Comparison of ENCODE assay signal across 8 cellular contexts in genomic region chr14:76760331-76761197, GRCh38. TPM values are rescaled to one million over a fixed set of nuclear protein-coding genes. Genes with fewer than 3 reads are reported as not detected.
DNase-seq lines count a peak whose midpoint lies in the region; ATAC-seq, FAIRE-seq and TF ChIP-seq lines count a peak whose summit lies in the region.

No MANE protein-coding gene starts in this region.

- peaks cover 6% of the 10 kb centered on the region for H3K4me1 ChIP-seq in CD8-positive, alpha-beta memory T cell (ENCODE audit: insufficient read depth, low read length)
- H3K4me1 ChIP-seq in pancreas, result peaks cover 0 to 3% (median 0%) of the 10 kb centered on the region in 3 donors

- POLR2A ChIA-PET in CD8-positive, alpha-beta memory T cell (lab: Charles Lee), result no interaction called here

- H3K4me3 Mint-ChIP-seq in CD8-positive, alpha-beta memory T cell, result peak overlapping the region; percentile 60 to 86 (median 77)
- H3K4me3 Mint-ChIP-seq in glutamatergic neuron (ENCODE audit: unreplicated experiment), result peak overlapping the region; percentile 87

- no peaks in the 10 kb centered on the region for H3K36me3 Mint-ChIP-seq in CD8-positive, alpha-beta memory T cell
- peaks cover 7% of the 10 kb centered on the region for H3K36me3 Mint-ChIP-seq in glutamatergic neuron (ENCODE audit: unreplicated experiment)

- H3K27me3 ChIP-seq in CD8-positive, alpha-beta memory T cell (ENCODE audit: insufficient read depth, low read length, poor library complexity, severe bottlenecking), result no peaks in the 10 kb centered on the region
- H3K27me3 ChIP-seq in pancreas, result no peaks in the 10 kb centered on the region

- ATAC-seq in pancreas, result no peak

- TF ChIP-seq CTCF in VCaP (conservative IDR thresholded peaks at IDR 0.05) (no peak), glutamatergic neuron (IDR thresholded peaks at IDR 0.05; ENCODE audit: partially characterized antibody, unreplicated experiment) (no peak), pancreas (IDR thresholded peaks at IDR 0.05) (no peak)

- peaks cover 8 to 48% of the 10 kb centered on the region in 2 donors for H3K27me3 Mint-ChIP-seq in CD8-positive, alpha-beta memory T cell
- H3K27me3 Mint-ChIP-seq in glutamatergic neuron (ENCODE audit: unreplicated experiment), result peaks cover 15% of the 10 kb centered on the region

- H3K36me3 ChIP-seq in CD8-positive, alpha-beta memory T cell (ENCODE audit: insufficient read depth, low read length), result no peaks in the 10 kb centered on the region
- no peaks in the 10 kb centered on the region for H3K36me3 ChIP-seq in pancreas

- intact Hi-C loops in pancreas (cut with DNase I), result no loop called here

- peak overlapping the region; percentile 67 for H3K4me3 ChIP-seq in CD8-positive, alpha-beta memory T cell (ENCODE audit: low read length)
- peak overlapping the region; percentile 52 to 85 (median 82) for H3K4me3 ChIP-seq in pancreas

- no peak overlapping the region for H3K27ac ChIP-seq in CD8-positive, alpha-beta memory T cell (ENCODE audit: low read depth, low read length)
- H3K27ac ChIP-seq in VCaP (peak overlapping the region; percentile 71; the same call in 1 of the 2 replicates), pancreas (peak overlapping the region in 2 of 4 donors; percentile 26 to 50)

- peak overlapping the region in 2 of 8 donors; percentile 23 to 42 for H3K27ac Mint-ChIP-seq in CD8-positive, alpha-beta memory T cell
- H3K27ac Mint-ChIP-seq in glutamatergic neuron (ENCODE audit: unreplicated experiment), result peak overlapping the region; percentile 64

- DNase-seq in CD8-positive, alpha-beta memory T cell, result no peak
- DNase-seq in glutamatergic neuron (no peak), pancreas (no peak), NCI-H748 treated with DMSO at 0.1 percent for 48 hours (lab: John Stamatoyannopoulos, UW) (no peak), middle frontal gyrus (ENCODE audit: extremely low spot score, low spot score) (no peak), GM19239 (ENCODE audit: insufficient read length, low spot score) (no peak)
- no peak for DNase-seq in stimulated activated naive CD4-positive, alpha-beta T cell treated with Interleukin-2 at 50 U/mL for 16 hours (lab: John Stamatoyannopoulos, UW)

- peaks cover 10 to 34% (median 19%) of the 10 kb centered on the region in 3 donors for H3K4me1 Mint-ChIP-seq in CD8-positive, alpha-beta memory T cell
- peaks cover 20% of the 10 kb centered on the region for H3K4me1 Mint-ChIP-seq in glutamatergic neuron (ENCODE audit: low read depth, unreplicated experiment)

- WGBS in pancreas, 2 donors, result 50 to 51% methylated on average over 28 to 29 of the region's 29 CpGs

- H3K9me3 Mint-ChIP-seq in CD8-positive, alpha-beta memory T cell, result no peaks in the 10 kb centered on the region
- peaks cover 13% of the 10 kb centered on the region for H3K9me3 Mint-ChIP-seq in glutamatergic neuron (ENCODE audit: unreplicated experiment)

- CTCF ChIA-PET in CD8-positive, alpha-beta memory T cell (lab: Charles Lee), result interaction anchor here (1.1 to 2.5 kb wide), 2 partner anchors 24 to 51 kb away, joined by 3 to 5 read pairs; no protein-coding TSS in a partner anchor

- FAIRE-seq in pancreas (lab: Jason Lieb, UNC) (no peak), GM19239 (lab: Jason Lieb, UNC) (no peak)

- H3K9me3 ChIP-seq in CD8-positive, alpha-beta memory T cell (ENCODE audit: low read length), result no peaks in the 10 kb centered on the region
- H3K9me3 ChIP-seq in pancreas, result no peaks in the 10 kb centered on the region

RNA-seq across cellular contexts. Expression of gene VASH1, which starts 0.7 kb away (rescaled TPM):
- 1 to 10 TPM; 5.7 to 6.3 TPM for total RNA-seq in CD8-positive, alpha-beta memory T cell
- polyA plus RNA-seq in CD8-positive, alpha-beta memory T cell, result 1.4 TPM
- total RNA-seq in glutamatergic neuron (ENCODE audit: unreplicated experiment) (149 TPM), pancreas (10 to 100 TPM in 1 of 6 donors, 1 to 10 TPM in 5; 1.6 to 15.0 (median 2.6) TPM)
- polyA plus RNA-seq in pancreas, result 1 to 10 TPM; 6.0 to 7.5 TPM

RNA-seq across cellular contexts. Expression of gene ANGEL1, which starts 52.1 kb away (rescaled TPM):
- total RNA-seq in CD8-positive, alpha-beta memory T cell, result 10 to 100 TPM; 16.0 to 17.1 TPM
- 19.7 TPM for polyA plus RNA-seq in CD8-positive, alpha-beta memory T cell
- total RNA-seq in glutamatergic neuron (ENCODE audit: unreplicated experiment), result 13.6 TPM
- 10 to 100 TPM; 25.8 to 40.1 (median 32.4) TPM for total RNA-seq in pancreas
- 10 to 100 TPM; 28.9 to 30.6 TPM for polyA plus RNA-seq in pancreas
